29 cellular contexts compared by ENCODE assay signal in genomic region chr10:20040012-20040411, GRCh38.
DNase-seq lines count a peak whose midpoint lies in the region; TF ChIP-seq lines count a peak whose summit lies in the region.
"Had no signal": no experiment of that assay in that cellular context is flagged by ENCODE, and none has a peak within 500 bp of the region (broad histone marks: within the 10 kb centered on the region; RNA-seq: fewer than 3 reads in every experiment).

No MANE protein-coding gene starts in this region.

- DNase-seq in A172 (ENCODE audit: low spot score) (peak; percentile 29), fibroblast of lung (ENCODE audit: low read depth in 2 of 2) (peak; percentile 19 to 25), kidney tubule cell (ENCODE audit: low spot score) (peak; percentile 85), hypothalamus (lab: John Stamatoyannopoulos, UW) (no peak), DMS153 treated with DMSO at 0.1 percent for 48 hours (lab: John Stamatoyannopoulos, UW; ENCODE audit: unreplicated experiment) (no peak), NCI-H2081 treated with DMSO at 0.1 percent for 48 hours (lab: John Stamatoyannopoulos, UW) (no peak)
- no peak for DNase-seq in stimulated activated CD4-positive, alpha-beta T cell treated with anti-CD3 and anti-CD28 coated beads, Interleukin-1b, Interleukin-23, amount 100 ng/mL, for 48 hours
- DNase-seq: activated CD4-positive, alpha-beta T cell treated with anti-CD3 and anti-CD28 coated beads for 36 hours; activated CD8-positive, alpha-beta T cell treated with anti-CD3 and anti-CD28 coated beads for 36 hours; AML-193; CD4-positive, alpha-beta memory T cell; colonic mucosa; effector CD8-positive, alpha-beta T cell; EL; erythroblast; foreskin keratinocyte; H9; heart right ventricle; mesendoderm; NCI-H1417 treated with DMSO at 0.1 percent for 48 hours; NCI-H748 treated with DMSO at 0.1 percent for 48 hours; SJCRH30; stimulated activated naive B cell treated with anti-CD40 and anti-IgM and Interleukin-4, amounts not matched to agents 10 μg/mL and 1 μg/mL and 100 μg/mL, for 72 hours; SW 1271 had no signal

- 0 out of 2 replicates have a peak overlapping the region, but pooled peaks have one; percentile 16 for H3K9ac ChIP-seq in HUES64 (ENCODE audit: low read depth, low read length)
- no peak overlapping the region for H3K9ac ChIP-seq in fibroblast of lung (ENCODE audit: insufficient read depth, low read length)
- H3K9ac ChIP-seq: KMS-11 had no signal

- H2AFZ ChIP-seq in fibroblast of lung (ENCODE audit: low read length) = no peak overlapping the region

- H3K79me2 ChIP-seq in fibroblast of lung (ENCODE audit: control insufficient read depth, insufficient read depth, low read length) = no peaks in the 10 kb centered on the region

- H3K36me3 ChIP-seq in HUES64 (ENCODE audit: insufficient read depth, low read length) = no peaks in the 10 kb centered on the region
- no peaks in the 10 kb centered on the region for H3K36me3 ChIP-seq in fibroblast of lung (ENCODE audit: control insufficient read depth, insufficient read depth, low read length)
- H3K36me3 ChIP-seq: colonic mucosa, SJCRH30, suprapubic skin had no signal

- WGBS in HUES64 = 92% methylated on average over 6 of the region's 6 CpGs

- no peaks in the 10 kb centered on the region for H3K9me3 ChIP-seq in HUES64 (ENCODE audit: insufficient read depth, low read depth, low read length)
- H3K9me3 ChIP-seq in fibroblast of lung (ENCODE audit: control insufficient read depth, insufficient read depth, low read depth, low read length) = no peaks in the 10 kb centered on the region
- H3K9me3 ChIP-seq: colonic mucosa, SJCRH30, suprapubic skin had no signal

- H3K4me2 ChIP-seq in fibroblast of lung (ENCODE audit: extremely low read depth, insufficient read depth, low read length) = no peak overlapping the region
- H3K4me2 ChIP-seq: KMS-11 had no signal

- no peak overlapping the region for H3K4me3 ChIP-seq in HUES64 (ENCODE audit: low read length)
- H3K4me3 ChIP-seq in fibroblast of lung (replicated peaks in 1 of 4; ENCODE audit: control extremely low read depth in 1 of 4, insufficient read depth in 1 of 4, low read depth in 3 of 4, low read length in 4 of 4) = no peak overlapping the region
- H3K4me3 ChIP-seq: colonic mucosa, GM12878, heart right ventricle, SJCRH30, skin epidermis, suprapubic skin had no signal

- H4K20me1 ChIP-seq in fibroblast of lung (ENCODE audit: control insufficient read depth, extremely low read depth, insufficient read depth, low read length) = no peaks in the 10 kb centered on the region

- no peaks in the 10 kb centered on the region for H3K27me3 ChIP-seq in HUES64 (ENCODE audit: insufficient read depth, low read length)
- H3K27me3 ChIP-seq in fibroblast of lung (ENCODE audit: control insufficient read depth, insufficient read depth, low read length) = no peaks in the 10 kb centered on the region
- H3K27me3 ChIP-seq: colonic mucosa, foreskin keratinocyte, heart right ventricle, SJCRH30, suprapubic skin had no signal

- H3K27ac ChIP-seq in HUES64 (ENCODE audit: low read depth, low read length) (no peak overlapping the region), fibroblast of lung (ENCODE audit: insufficient read depth, low read length) (no peak overlapping the region)
- H3K27ac ChIP-seq: colonic mucosa, foreskin keratinocyte, heart right ventricle, KMS-11, SJCRH30, skin epidermis, suprapubic skin had no signal

- no peak for TF ChIP-seq CTCF in fibroblast of lung (conservative IDR thresholded peaks at IDR 0.05 in 1 of 2, IDR thresholded peaks at IDR 0.05 in 1 of 2; ENCODE audit: low read depth in 1 of 2, low read length in 2 of 2)

- H3K4me1 ChIP-seq in HUES64 (ENCODE audit: insufficient read depth, low read length) = peaks cover 5% of the 10 kb centered on the region; the same call in 1 of the 2 replicates
- no peaks in the 10 kb centered on the region for H3K4me1 ChIP-seq in fibroblast of lung (ENCODE audit: control insufficient read depth, extremely low read depth, insufficient read depth, low read length)
- H3K4me1 ChIP-seq: colonic mucosa, foreskin keratinocyte, SJCRH30, suprapubic skin had no signal

Comparison
In these comparisons a context has a peak if more than half of its experiments do, and no peak if none do; other contexts are left out.
1. DNase-seq: peak in A172 (single experiment), fibroblast of lung (2 of 2) and kidney tubule cell (single experiment); none in hypothalamus (0 of 51), DMS153 treated with DMSO at 0.1 percent for 48 hours (single experiment), stimulated activated CD4-positive, alpha-beta T cell treated with anti-CD3 and anti-CD28 coated beads, Interleukin-1b, Interleukin-23, amount 100 ng/mL, for 48 hours (single experiment) and NCI-H2081 treated with DMSO at 0.1 percent for 48 hours (single experiment).